ENCODE assay signal across 8 cellular contexts in the genomic region with DNA sequence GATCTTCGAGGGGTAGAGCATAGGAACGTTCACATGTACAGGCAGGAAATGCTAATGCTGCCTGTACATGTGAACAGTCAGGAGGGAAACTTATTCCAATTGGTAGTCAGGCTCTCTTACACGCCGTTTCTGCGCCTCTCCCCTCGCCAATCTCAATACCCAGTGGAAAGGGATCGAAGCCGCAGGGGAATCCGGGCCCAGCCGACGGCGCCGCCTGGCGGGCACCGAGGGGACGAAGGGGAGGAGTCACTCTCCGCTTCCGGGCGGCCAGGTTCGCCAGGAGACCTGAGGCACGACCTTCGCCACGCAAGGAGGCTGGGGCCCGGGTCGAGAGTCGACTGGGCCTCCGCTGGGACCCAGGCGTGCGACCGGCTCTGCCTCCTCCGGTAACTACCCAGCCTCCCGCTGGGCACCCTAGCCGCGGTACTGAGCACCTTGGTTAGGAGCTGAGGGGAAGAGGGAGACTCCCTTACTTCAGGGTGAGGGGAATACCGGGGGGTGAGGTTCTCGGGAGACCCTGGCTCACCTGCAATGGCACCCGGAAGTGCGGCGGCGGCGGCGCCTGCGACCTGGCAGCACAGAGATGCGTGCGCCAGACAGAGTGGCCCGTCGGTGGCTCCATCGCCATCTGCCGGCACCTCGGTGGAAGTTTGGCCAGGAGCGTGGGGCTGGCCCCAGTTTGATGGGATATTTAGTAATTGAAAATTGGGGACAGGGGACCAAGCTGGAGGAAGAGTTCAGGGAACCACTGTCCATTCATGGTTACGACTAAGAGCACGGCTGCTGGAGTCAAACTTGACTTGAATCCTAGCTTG. TPM values are rescaled to one million over a fixed set of nuclear protein-coding genes. Genes with fewer than 3 reads are reported as not detected.
DNase-seq lines count a peak whose midpoint lies in the region; ATAC-seq and TF ChIP-seq lines count a peak whose summit lies in the region.

PIGO (minus strand) TSS at position 557 of the 815 bp plus-strand sequence. CDS start 1,026 bp downstream, outside the sequence.

- DNase-seq in H4 (ENCODE audit: low spot score) (peak; percentile 89), LoVo (ENCODE audit: low spot score) (peak; percentile 93), SHP77 treated with DMSO at 0.1 percent for 48 hours (lab: John Stamatoyannopoulos, UW) (peak; percentile 60), activated gamma-delta T cell treated with Interleukin-2 at 50 U/mL for 16 hours (peak; percentile 87), foreskin keratinocyte (peak; percentile 71 to 84), substantia nigra (lab: John Stamatoyannopoulos, UW) (peak; percentile 26 to 89 (median 77))

- no peaks in the 10 kb centered on the region for H3K9me3 ChIP-seq in ES-I3 (ENCODE audit: control insufficient read depth, insufficient read depth, low read length)
- H3K9me3 ChIP-seq in neuron (ENCODE audit: low read length) = no peaks in the 10 kb centered on the region

- H3K4me1 ChIP-seq in ES-I3 (ENCODE audit: insufficient read depth, low read length) = no peaks in the 10 kb centered on the region; the same call in 1 of the 2 replicates
- H3K4me1 ChIP-seq in foreskin keratinocyte = peaks cover 5% of the 10 kb centered on the region
- peaks cover 11% of the 10 kb centered on the region for H3K4me1 ChIP-seq in neuron (ENCODE audit: insufficient read depth, low read length)

- H3K27ac ChIP-seq in foreskin keratinocyte = peak within 1 kb of the TSS; percentile 99
- peak within 1 kb of the TSS; percentile 93 for H3K27ac ChIP-seq in substantia nigra (ENCODE audit: low read depth, low read length, poor library complexity, severe bottlenecking)

- peak within 1 kb of the TSS; percentile 55 for H2AFZ ChIP-seq in neuron (ENCODE audit: low read depth, low read length)

- H3K9ac ChIP-seq in ES-I3 (ENCODE audit: low read depth, low read length) = peak within 1 kb of the TSS; percentile 88

- peaks cover 11% of the 10 kb centered on the region for H3K36me3 ChIP-seq in ES-I3 (ENCODE audit: insufficient read depth, low read length)
- peaks cover 39% of the 10 kb centered on the region for H3K36me3 ChIP-seq in neuron (ENCODE audit: insufficient read depth, low read length)

- H3K27me3 ChIP-seq in foreskin keratinocyte = no peaks in the 10 kb centered on the region
- no peaks in the 10 kb centered on the region for H3K27me3 ChIP-seq in neuron (ENCODE audit: insufficient read depth, low read length)

- peak; percentile 88 for TF ChIP-seq CTCF in foreskin keratinocyte (conservative IDR thresholded peaks at IDR 0.05)

- peak; percentile 87 for ATAC-seq in foreskin keratinocyte

- peak within 1 kb of the TSS; percentile 86 for H3K4me3 ChIP-seq in neuron (ENCODE audit: low read length)

RNA-seq across cellular contexts. Expression of gene PIGO, which starts in this region (rescaled TPM):
- 23.4 and 32.1 TPM in 2 replicates for total RNA-seq in H4 (2014; rRNA removed; shearing (Covaris generic))
- total RNA-seq in foreskin keratinocyte = 20.7 and 21.6 TPM in 2 replicates
- polyA plus RNA-seq in foreskin keratinocyte = 22.7 and 23.0 TPM in 2 replicates

Comparison
In these comparisons a context has a peak if more than half of its experiments do, and no peak if none do; other contexts are left out.
1. Peak in every context shown above with its lines: DNase-seq, ATAC-seq, H3K4me3 ChIP-seq and H3K27ac ChIP-seq.